Comparison of ENCODE assay signal across 16 cellular contexts in genomic region chr2:212975333-212975732, GRCh38.
DNase-seq lines count a peak whose midpoint lies in the region; ATAC-seq and TF ChIP-seq lines count a peak whose summit lies in the region.
"Had no signal": no experiment of that assay in that cellular context is flagged by ENCODE, and none has a peak within 500 bp of the region (broad histone marks: within the 10 kb centered on the region; RNA-seq: fewer than 3 reads in every experiment).

No MANE protein-coding gene starts in this region.

- H3K4me2 ChIP-seq in Loucy (ENCODE audit: low read depth, low read length, poor library complexity, severe bottlenecking), result no peak overlapping the region
- H3K4me2 ChIP-seq in parathyroid adenoma (ENCODE audit: low read length), result peak overlapping the region; percentile 6
- H3K4me2 ChIP-seq: BLaER1 had no signal

- no peak for TF ChIP-seq POLR2A in heart left ventricle (IDR thresholded peaks at IDR 0.05)

- H3K36me3 Mint-ChIP-seq in chondrocyte (ENCODE audit: low read depth), result peaks cover 3% of the 10 kb centered on the region

- peaks cover 22% of the 10 kb centered on the region for H3K4me1 Mint-ChIP-seq in chondrocyte (ENCODE audit: low read depth)

- DNase-seq in heart left ventricle, result peak in 1 of 5 donors; percentile 22
- DNase-seq in substantia nigra (lab: John Stamatoyannopoulos, UW), result no peak
- DNase-seq in hypothalamus (lab: John Stamatoyannopoulos, UW), result no peak
- DNase-seq in germinal center (ENCODE audit: low spot score), result no peak
- DNase-seq in chondrocyte (ENCODE audit: low spot score), result no peak
- DNase-seq: activated naive CD4-positive, alpha-beta T cell treated with anti-CD3 and anti-CD28 coated beads for 36 hours; DND-41; MG63; NCI-H2107; NK-92 treated with Interleukin-12 subunit alpha and Interleukin-12 subunit beta, amount 100 ng/mL, for 24 hours; stimulated activated CD4-positive, alpha-beta T cell treated with anti-CD3 and anti-CD28 coated beads, Interleukin-4, amount 100 ng/mL, for 1 hour had no signal

- no peaks in the 10 kb centered on the region for H3K9me3 ChIP-seq in Loucy (ENCODE audit: insufficient read depth, low read depth, low read length)
- no peaks in the 10 kb centered on the region for H3K9me3 ChIP-seq in heart left ventricle
- no peaks in the 10 kb centered on the region for H3K9me3 ChIP-seq in parathyroid adenoma (ENCODE audit: control insufficient read depth, low read length)
- H3K9me3 ChIP-seq: BLaER1, MG63 had no signal

- no peak overlapping the region for H3K27ac Mint-ChIP-seq in chondrocyte (ENCODE audit: unreplicated experiment)
- H3K27ac Mint-ChIP-seq: activated naive CD4-positive, alpha-beta T cell treated with anti-CD3 and anti-CD28 coated beads for 36 hours; stimulated activated effector memory CD8-positive, alpha-beta T cell treated with anti-CD3 and anti-CD28 coated beads, Interleukin-12 subunit alpha, Interleukin-12 subunit beta, amount 100 ng/mL, for 72 hours had no signal

- no peak overlapping the region for H3K4me3 Mint-ChIP-seq in chondrocyte (ENCODE audit: unreplicated experiment)
- H3K4me3 Mint-ChIP-seq: activated naive CD4-positive, alpha-beta T cell treated with anti-CD3 and anti-CD28 coated beads for 36 hours; stimulated activated effector memory CD8-positive, alpha-beta T cell treated with anti-CD3 and anti-CD28 coated beads, Interleukin-12 subunit alpha, Interleukin-12 subunit beta, amount 100 ng/mL, for 72 hours had no signal

- TF ChIP-seq CTCF in Loucy (conservative IDR thresholded peaks at IDR 0.05; ENCODE audit: low read length) (no peak), heart left ventricle (IDR thresholded peaks at IDR 0.05) (no peak), parathyroid adenoma (IDR thresholded peaks at IDR 0.05) (no peak), chondrocyte (IDR thresholded peaks at IDR 0.05) (no peak)

- peaks cover 18% of the 10 kb centered on the region; the same call in 1 of the 2 replicates for H3K36me3 ChIP-seq in Loucy (ENCODE audit: insufficient read depth, low read length)
- H3K36me3 ChIP-seq in heart left ventricle, result no peaks in the 10 kb centered on the region
- no peaks in the 10 kb centered on the region for H3K36me3 ChIP-seq in parathyroid adenoma (ENCODE audit: control insufficient read depth, insufficient read depth, low read length)
- H3K36me3 ChIP-seq: BLaER1, MG63 had no signal

- H3K27ac ChIP-seq in heart left ventricle, result peak overlapping the region in 8 of 12 donors; percentile 1 to 64 (median 32)
- peak overlapping the region; percentile 53 for H3K27ac ChIP-seq in parathyroid adenoma
- no peak overlapping the region for H3K27ac ChIP-seq in substantia nigra (ENCODE audit: low read depth, low read length, poor library complexity, severe bottlenecking)
- H3K27ac ChIP-seq: BLaER1 had no signal

- H3K4me3 ChIP-seq in Loucy (ENCODE audit: low read length, poor library complexity, severe bottlenecking) (no peak overlapping the region), heart left ventricle (no peak overlapping the region), parathyroid adenoma (ENCODE audit: low read depth, low read length) (peak overlapping the region; percentile 5)
- H3K4me3 ChIP-seq: BLaER1, MG63 had no signal

- no peaks in the 10 kb centered on the region for H4K20me1 ChIP-seq in Loucy (ENCODE audit: insufficient read depth, low read length, poor library complexity, severe bottlenecking)
- H4K20me1 ChIP-seq: BLaER1 had no signal

- ATAC-seq in GM21390 (IDR thresholded peaks at IDR 0.05; ENCODE audit: unreplicated experiment) (peak; percentile 53), heart left ventricle (peak; percentile 77 to 82 (median 78))
- ATAC-seq: stimulated activated effector memory CD8-positive, alpha-beta T cell treated with anti-CD3 and anti-CD28 coated beads, Interleukin-12 subunit alpha, Interleukin-12 subunit beta, amount 100 ng/mL, for 72 hours had no signal

- no peaks in the 10 kb centered on the region for H3K9me3 Mint-ChIP-seq in chondrocyte (ENCODE audit: low read depth)
- H3K9me3 Mint-ChIP-seq: activated naive CD4-positive, alpha-beta T cell treated with anti-CD3 and anti-CD28 coated beads for 36 hours had no signal

- H3K4me1 ChIP-seq in Loucy (ENCODE audit: insufficient read depth, low read length, poor library complexity, severe bottlenecking) (peaks cover 65% of the 10 kb centered on the region), heart left ventricle (peaks cover 0 to 30% (median 3%) of the 10 kb centered on the region in 12 donors), parathyroid adenoma (peaks cover 26% of the 10 kb centered on the region)
- H3K4me1 ChIP-seq: BLaER1 had no signal

- H3K27me3 ChIP-seq in Loucy (ENCODE audit: insufficient read depth, low read length, poor library complexity, severe bottlenecking) (no peaks in the 10 kb centered on the region), heart left ventricle (no peaks in the 10 kb centered on the region), parathyroid adenoma (ENCODE audit: control insufficient read depth, insufficient read depth, low read length) (no peaks in the 10 kb centered on the region)
- H3K27me3 ChIP-seq: BLaER1, MG63 had no signal

- peaks cover 4% of the 10 kb centered on the region for H3F3A ChIP-seq in Loucy (ENCODE audit: low read depth)

- WGBS in heart left ventricle, 4 donors, result 13 to 29% (median 16%) methylated on average over 1 of the region's 1 CpG

- no peak overlapping the region for H2AFZ ChIP-seq in Loucy (ENCODE audit: low read length)
- H2AFZ ChIP-seq in parathyroid adenoma, result peak overlapping the region; percentile 58

- no peaks in the 10 kb centered on the region for H3K9me2 ChIP-seq in Loucy (replicated peaks; ENCODE audit: low read depth, low read length)

- no peaks in the 10 kb centered on the region for H3K27me3 Mint-ChIP-seq in chondrocyte (ENCODE audit: low read depth)

- intact Hi-C loops in heart left ventricle (cut with DNase I), result no loop called here

- no peaks in the 10 kb centered on the region for H3K79me2 ChIP-seq in Loucy (ENCODE audit: insufficient read depth, low read length)
- no peaks in the 10 kb centered on the region for H3K79me2 ChIP-seq in parathyroid adenoma

- H3K9ac ChIP-seq in Loucy (ENCODE audit: low read depth, low read length, poor library complexity, severe bottlenecking) (peak overlapping the region; percentile 21), parathyroid adenoma (no peak overlapping the region)
- H3K9ac ChIP-seq: BLaER1 had no signal
